ENCODE assay signal across 12 cellular contexts in the genomic region with DNA sequence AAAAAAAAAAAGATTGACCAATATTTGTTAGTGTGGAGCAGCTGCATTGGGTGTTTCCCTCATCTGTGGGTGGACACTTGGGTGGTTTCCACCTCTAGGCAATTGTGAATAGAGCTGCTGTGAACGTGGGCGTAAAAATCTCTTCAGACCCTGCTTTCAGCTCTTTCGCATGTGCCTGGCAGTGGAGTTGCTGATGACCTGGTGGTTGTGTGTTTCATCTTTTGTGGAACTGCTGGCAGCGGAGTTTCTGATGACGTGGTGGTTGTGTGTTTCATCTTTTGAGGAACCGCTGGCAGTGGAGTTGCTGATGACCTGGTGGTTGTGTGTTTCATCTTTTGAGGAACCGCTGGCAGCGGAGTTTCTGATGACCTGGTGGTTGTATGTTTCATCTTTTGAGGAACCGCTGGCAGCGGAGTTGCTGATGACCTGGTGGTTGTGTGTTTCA. TPM values are rescaled to one million over a fixed set of nuclear protein-coding genes. Genes with fewer than 3 reads are reported as not detected.
DNase-seq lines count a peak whose midpoint lies in the region; ATAC-seq, FAIRE-seq and TF ChIP-seq lines count a peak whose summit lies in the region.
"Had no signal": no experiment of that assay in that cellular context is flagged by ENCODE, and none has a peak within 500 bp of the region (broad histone marks: within the 10 kb centered on the region; RNA-seq: fewer than 3 reads in every experiment).

No MANE protein-coding gene starts in this region.

- WGBS in HepG2 (ENCODE audit: low lambda C conversion rate) = 98% methylated on average over 9 of the region's 10 CpGs

- in situ Hi-C loops in HepG2 (cut with HindIII; ENCODE audit: extremely low pct_ligation_motif_present, low pct_unique_long_range_greater_than_20kb) = no loop called here

- H3K27me3 ChIP-seq in HepG2 (ENCODE audit: control insufficient read depth in 1 of 2, insufficient read depth in 2 of 2, low read length in 2 of 2) = no peaks in the 10 kb centered on the region

- H3K4me3 Mint-ChIP-seq in activated CD4-positive, alpha-beta memory T cell treated with anti-CD3 and anti-CD28 coated beads for 36 hours = no peak overlapping the region
- H3K4me3 Mint-ChIP-seq: nephron had no signal

- peaks cover 58% of the 10 kb centered on the region for H3K36me3 Mint-ChIP-seq in activated CD4-positive, alpha-beta memory T cell treated with anti-CD3 and anti-CD28 coated beads for 36 hours

- TF ChIP-seq CTCF in HepG2 (CRISPR knock-in tag; IDR thresholded peaks at IDR 0.05) = no peak

- H3K4me1 ChIP-seq in HepG2 (ENCODE audit: insufficient read depth, low read length) = peaks cover 8% of the 10 kb centered on the region

- H3K27ac ChIP-seq in HepG2 (ENCODE audit: extremely low read length, insufficient read depth, low read length) = no peak overlapping the region
- H3K27ac ChIP-seq: PC-9 had no signal

- no peak overlapping the region for H3K9ac ChIP-seq in HepG2 (ENCODE audit: insufficient read depth, low read depth, low read length)

- H4K20me1 ChIP-seq in HepG2 (ENCODE audit: insufficient read depth, low read length) = no peaks in the 10 kb centered on the region

- POLR2A ChIA-PET in activated CD4-positive, alpha-beta memory T cell treated with anti-CD3 and anti-CD28 coated beads for 36 hours (lab: Charles Lee) = interaction anchor here (0.6 to 4.3 kb wide), 7 partner anchors 21 to 696 kb away, joined by 3 to 24 read pairs (median 5); a partner anchor contains a TSS
- POLR2A ChIA-PET in HepG2 (lab: Yijun Ruan, JAX) = no interaction called here

- intact Hi-C loops in activated CD4-positive, alpha-beta memory T cell treated with anti-CD3 and anti-CD28 coated beads for 36 hours (cut with micrococcal nuclease) = loop anchor here (1.0 to 5.0 kb wide), 3 partner anchors 21 to 60 kb away; a partner anchor contains a TSS
- intact Hi-C loops in HepG2 (cut with micrococcal nuclease; ENCODE audit: unreplicated experiment) = no loop called here

- no peak for TF ChIP-seq POLR2A in HepG2 (IDR thresholded peaks at IDR 0.05; ENCODE audit: insufficient read depth in 1 of 2, low read depth in 2 of 2, low read length in 2 of 2)

- no peaks in the 10 kb centered on the region for H3K9me3 Mint-ChIP-seq in activated CD4-positive, alpha-beta memory T cell treated with anti-CD3 and anti-CD28 coated beads for 36 hours
- H3K9me3 Mint-ChIP-seq: nephron had no signal

- no peaks in the 10 kb centered on the region for H3K27me3 Mint-ChIP-seq in activated CD4-positive, alpha-beta memory T cell treated with anti-CD3 and anti-CD28 coated beads for 36 hours

- TF ChIP-seq EP300 in HepG2 (IDR thresholded peaks at IDR 0.05; ENCODE audit: low read depth in 2 of 2, low read length in 2 of 2) (no peak), HepG2 (CRISPR knock-in tag; IDR thresholded peaks at IDR 0.05; ENCODE audit: borderline replicate concordance) (no peak)

- CTCF ChIA-PET in activated CD4-positive, alpha-beta memory T cell treated with anti-CD3 and anti-CD28 coated beads for 36 hours (lab: Charles Lee) = interaction anchor here (0.7 to 1.3 kb wide), 4 partner anchors 191 to 813 kb away, joined by 3 to 6 read pairs (median 4); no protein-coding TSS in a partner anchor
- CTCF ChIA-PET in HepG2 (lab: Yijun Ruan, JAX; ENCODE audit: low intra/inter-chr PET ratio, low total read pairs) = no interaction called here

- H3K79me2 ChIP-seq in HepG2 (ENCODE audit: insufficient read depth, low read length) = peaks cover 16% of the 10 kb centered on the region

- no peak for ATAC-seq in HG02571 (IDR thresholded peaks at IDR 0.05; ENCODE audit: unreplicated experiment)
- ATAC-seq in HepG2 = no peak
- ATAC-seq in GM21528 (IDR thresholded peaks at IDR 0.05; ENCODE audit: low FRiP score, unreplicated experiment) = no peak

- no peak overlapping the region for H3K4me2 ChIP-seq in HepG2 (ENCODE audit: low read depth, low read length)
- H3K4me2 ChIP-seq: PC-9 had no signal

- no TSS peak for BruUV-seq in HepG2 (replicated peaks; lab: Mats Ljungman, UMichigan)

- no peak overlapping the region for H3K4me3 ChIP-seq in HepG2 (replicated peaks in 1 of 3; ENCODE audit: insufficient read depth in 1 of 3, low read depth in 2 of 3, low read length in 3 of 3)
- H3K4me3 ChIP-seq: PC-9 had no signal

- peaks cover 49% of the 10 kb centered on the region for H3K4me1 Mint-ChIP-seq in activated CD4-positive, alpha-beta memory T cell treated with anti-CD3 and anti-CD28 coated beads for 36 hours (ENCODE audit: low read depth)
- H3K4me1 Mint-ChIP-seq: nephron had no signal

- H2AFZ ChIP-seq in HepG2 (ENCODE audit: low read length) = no peak overlapping the region
- H2AFZ ChIP-seq: PC-9 had no signal

- H3K27ac Mint-ChIP-seq in activated CD4-positive, alpha-beta memory T cell treated with anti-CD3 and anti-CD28 coated beads for 36 hours = peak overlapping the region; percentile 79
- H3K27ac Mint-ChIP-seq: nephron had no signal

- peaks cover 37 to 61% of the 10 kb centered on the region in 2 experiments for H3K36me3 ChIP-seq in HepG2 (replicated peaks in 1 of 2; ENCODE audit: control insufficient read depth in 1 of 2, insufficient read depth in 2 of 2, low read length in 2 of 2)

- FAIRE-seq in HepG2 (lab: Jason Lieb, UNC) = no peak

- TF ChIP-seq RAD21 in HepG2 (CRISPR knock-in tag; IDR thresholded peaks at IDR 0.05) = no peak

- DNase-seq in stimulated activated naive CD4-positive, alpha-beta T cell treated with Interleukin-2 at 50 U/mL for 16 hours (lab: John Stamatoyannopoulos, UW) = peak; percentile 65
- DNase-seq in stimulated activated naive CD4-positive, alpha-beta T cell (lab: John Stamatoyannopoulos, UW) = no peak
- peak; percentile 82 for DNase-seq in activated CD4-positive, alpha-beta memory T cell treated with anti-CD3 and anti-CD28 coated beads for 36 hours
- peak; percentile 63 for DNase-seq in medulla oblongata (ENCODE audit: extremely low spot score)
- no peak for DNase-seq in HepG2 (ENCODE audit: low spot score)
- DNase-seq in ureter (ENCODE audit: low spot score) = no peak

- H3K9me3 ChIP-seq in HepG2 (ENCODE audit: low read length) = no peaks in the 10 kb centered on the region

RNA-seq across cellular contexts. Expression of a gene that starts 21.4 kb away (rescaled TPM):
- 10 to 100 TPM; 72.0 to 72.7 TPM for total RNA-seq in activated CD4-positive, alpha-beta memory T cell treated with anti-CD3 and anti-CD28 coated beads for 36 hours
- total RNA-seq in HepG2 (2016; rRNA removed; fragmentation: Illumina TruSeq; extraction: Trizol) = 19.7 and 27.4 TPM in 2 replicates
- total RNA-seq in HepG2 (2016; cell fraction: cytosol; rRNA removed; fragmentation: Illumina TruSeq; extraction: Trizol; ENCODE audit: low read depth) = 19.4 and 24.7 TPM in 2 replicates
- 14.3 and 27.1 TPM in 2 replicates for total RNA-seq in HepG2 (2016; cell fraction: insoluble cytoplasmic fraction; rRNA removed; fragmentation: Illumina TruSeq; extraction: Trizol)
- total RNA-seq in HepG2 (2016; cell fraction: membrane; rRNA removed; fragmentation: Illumina TruSeq; extraction: Trizol) = 13.2 and 13.7 TPM in 2 replicates
- 23.0 and 25.0 TPM in 2 replicates for total RNA-seq in HepG2 (2016; cell fraction: nucleus; rRNA removed; fragmentation: Illumina TruSeq; extraction: Trizol)
- polyA plus RNA-seq in HepG2 (2011; rRNA removed) = 11.2 and 12.7 TPM in 2 replicates
- polyA plus RNA-seq in HepG2 (2011; cell fraction: cytosol; rRNA removed) = 5.1 and 6.6 TPM in 2 replicates
- polyA plus RNA-seq in HepG2 (2011; cell fraction: nucleus; rRNA removed) = 52.8 and 62.1 TPM in 2 replicates
- 25.6 and 26.4 TPM in 2 replicates for polyA plus RNA-seq in HepG2 (2012)
- polyA plus RNA-seq in HepG2 (2016; cell fraction: cytosol; fragmentation: Illumina TruSeq; extraction: Trizol; ENCODE audit: low read depth) = 2.5 and 2.8 TPM in 2 replicates
- 25.5 and 39.1 TPM in 2 replicates for polyA plus RNA-seq in HepG2 (2016; cell fraction: insoluble cytoplasmic fraction; fragmentation: Illumina TruSeq; extraction: Trizol; ENCODE audit: low read depth)
- 6.0 and 7.1 TPM in 2 replicates for polyA plus RNA-seq in HepG2 (2016; cell fraction: membrane; fragmentation: Illumina TruSeq; extraction: Trizol; ENCODE audit: low read depth)
- polyA plus RNA-seq in HepG2 (2016; cell fraction: nucleus; fragmentation: Illumina TruSeq; extraction: Trizol; ENCODE audit: insufficient read depth, low read depth) = 81.5 and 103 TPM in 2 replicates
- 8.7 and 11.6 TPM in 2 replicates for polyA minus RNA-seq in HepG2 (2011; rRNA and poly(A)+ RNA removed; ENCODE audit: low replicate concordance)
- polyA minus RNA-seq in HepG2 (2011; cell fraction: cytosol; rRNA and poly(A)+ RNA removed) = 9.7 and 11.0 TPM in 2 replicates
- polyA minus RNA-seq in HepG2 (2011; cell fraction: nucleus; rRNA and poly(A)+ RNA removed) = 21.3 and 25.5 TPM in 2 replicates
- 47.3 TPM for total RNA-seq in ureter

RNA-seq across cellular contexts. Expression of a gene that starts 46.8 kb away (rescaled TPM):
- under 1 TPM in 1 of 2 experiments, not detected in 1; 0.22 TPM for total RNA-seq in activated CD4-positive, alpha-beta memory T cell treated with anti-CD3 and anti-CD28 coated beads for 36 hours
- total RNA-seq in HepG2 (2016; rRNA removed; fragmentation: Illumina TruSeq; extraction: Trizol) (not detected in 2 replicates), ureter (not detected)
- total RNA-seq in HepG2 (2016; cell fraction: cytosol; rRNA removed; fragmentation: Illumina TruSeq; extraction: Trizol; ENCODE audit: low read depth) = not detected in 2 replicates
- not detected in 2 replicates for total RNA-seq in HepG2 (2016; cell fraction: insoluble cytoplasmic fraction; rRNA removed; fragmentation: Illumina TruSeq; extraction: Trizol)
- total RNA-seq in HepG2 (2016; cell fraction: membrane; rRNA removed; fragmentation: Illumina TruSeq; extraction: Trizol) = not detected in 2 replicates
- total RNA-seq in HepG2 (2016; cell fraction: nucleus; rRNA removed; fragmentation: Illumina TruSeq; extraction: Trizol) = not detected in 2 replicates
- not detected in 2 replicates for polyA plus RNA-seq in HepG2 (2011; rRNA removed)
- polyA plus RNA-seq in HepG2 (2011; cell fraction: cytosol; rRNA removed) = not detected in 2 replicates
- not detected in 2 replicates for polyA plus RNA-seq in HepG2 (2011; cell fraction: nucleus; rRNA removed)
- polyA plus RNA-seq in HepG2 (2012) = not detected in 2 replicates
- polyA plus RNA-seq in HepG2 (2016; cell fraction: cytosol; fragmentation: Illumina TruSeq; extraction: Trizol; ENCODE audit: low read depth) = not detected in 2 replicates
- not detected in 2 replicates for polyA plus RNA-seq in HepG2 (2016; cell fraction: insoluble cytoplasmic fraction; fragmentation: Illumina TruSeq; extraction: Trizol; ENCODE audit: low read depth)
- polyA plus RNA-seq in HepG2 (2016; cell fraction: membrane; fragmentation: Illumina TruSeq; extraction: Trizol; ENCODE audit: low read depth) = not detected in 2 replicates
- polyA plus RNA-seq in HepG2 (2016; cell fraction: nucleus; fragmentation: Illumina TruSeq; extraction: Trizol; ENCODE audit: insufficient read depth, low read depth) = not detected in 2 replicates
- not detected in 2 replicates for polyA minus RNA-seq in HepG2 (2011; rRNA and poly(A)+ RNA removed; ENCODE audit: low replicate concordance)
- not detected in 2 replicates for polyA minus RNA-seq in HepG2 (2011; cell fraction: cytosol; rRNA and poly(A)+ RNA removed)
- not detected in 2 replicates for polyA minus RNA-seq in HepG2 (2011; cell fraction: nucleus; rRNA and poly(A)+ RNA removed)
- total RNA-seq: PC-9, subcutaneous adipose tissue had no signal
- polyA plus RNA-seq: adipose tissue had no signal

RNA-seq across cellular contexts. Expression of a gene that starts 59.3 kb away (rescaled TPM):
- 100 to 1,000 TPM; 262 to 265 TPM for total RNA-seq in activated CD4-positive, alpha-beta memory T cell treated with anti-CD3 and anti-CD28 coated beads for 36 hours
- total RNA-seq in HepG2 (2016; rRNA removed; fragmentation: Illumina TruSeq; extraction: Trizol) (84.2 and 250 TPM in 2 replicates), ureter (279 TPM)
- 92.1 and 114 TPM in 2 replicates for total RNA-seq in HepG2 (2016; cell fraction: cytosol; rRNA removed; fragmentation: Illumina TruSeq; extraction: Trizol; ENCODE audit: low read depth)
- total RNA-seq in HepG2 (2016; cell fraction: insoluble cytoplasmic fraction; rRNA removed; fragmentation: Illumina TruSeq; extraction: Trizol) = 90.4 and 246 TPM in 2 replicates
- total RNA-seq in HepG2 (2016; cell fraction: membrane; rRNA removed; fragmentation: Illumina TruSeq; extraction: Trizol) = 55.3 and 74.3 TPM in 2 replicates
- 170 and 197 TPM in 2 replicates for total RNA-seq in HepG2 (2016; cell fraction: nucleus; rRNA removed; fragmentation: Illumina TruSeq; extraction: Trizol)
- polyA plus RNA-seq in HepG2 (2011; rRNA removed) = 196 and 258 TPM in 2 replicates
- polyA plus RNA-seq in HepG2 (2011; cell fraction: cytosol; rRNA removed) = 338 and 484 TPM in 2 replicates
- polyA plus RNA-seq in HepG2 (2011; cell fraction: nucleus; rRNA removed) = 620 and 660 TPM in 2 replicates
- polyA plus RNA-seq in HepG2 (2012) = 207 and 213 TPM in 2 replicates
- 111 and 128 TPM in 2 replicates for polyA plus RNA-seq in HepG2 (2016; cell fraction: cytosol; fragmentation: Illumina TruSeq; extraction: Trizol; ENCODE audit: low read depth)
- polyA plus RNA-seq in HepG2 (2016; cell fraction: insoluble cytoplasmic fraction; fragmentation: Illumina TruSeq; extraction: Trizol; ENCODE audit: low read depth) = 97.6 and 108 TPM in 2 replicates
- 58.9 and 66.6 TPM in 2 replicates for polyA plus RNA-seq in HepG2 (2016; cell fraction: membrane; fragmentation: Illumina TruSeq; extraction: Trizol; ENCODE audit: low read depth)
- polyA plus RNA-seq in HepG2 (2016; cell fraction: nucleus; fragmentation: Illumina TruSeq; extraction: Trizol; ENCODE audit: insufficient read depth, low read depth) = 462 and 471 TPM in 2 replicates
- polyA minus RNA-seq in HepG2 (2011; rRNA and poly(A)+ RNA removed; ENCODE audit: low replicate concordance) = 170 and 432 TPM in 2 replicates
- 173 and 183 TPM in 2 replicates for polyA minus RNA-seq in HepG2 (2011; cell fraction: cytosol; rRNA and poly(A)+ RNA removed)
- polyA minus RNA-seq in HepG2 (2011; cell fraction: nucleus; rRNA and poly(A)+ RNA removed) = 79.1 and 82.6 TPM in 2 replicates

Comparison
In these comparisons a context has a peak if more than half of its experiments do, and no peak if none do; other contexts are left out.
1. DNase-seq: peak in stimulated activated naive CD4-positive, alpha-beta T cell treated with Interleukin-2 at 50 U/mL for 16 hours (single experiment), activated CD4-positive, alpha-beta memory T cell treated with anti-CD3 and anti-CD28 coated beads for 36 hours (single experiment) and medulla oblongata (single experiment); none in stimulated activated naive CD4-positive, alpha-beta T cell (0 of 6), HepG2 (single experiment) and ureter (single experiment).